In the genomic region with DNA sequence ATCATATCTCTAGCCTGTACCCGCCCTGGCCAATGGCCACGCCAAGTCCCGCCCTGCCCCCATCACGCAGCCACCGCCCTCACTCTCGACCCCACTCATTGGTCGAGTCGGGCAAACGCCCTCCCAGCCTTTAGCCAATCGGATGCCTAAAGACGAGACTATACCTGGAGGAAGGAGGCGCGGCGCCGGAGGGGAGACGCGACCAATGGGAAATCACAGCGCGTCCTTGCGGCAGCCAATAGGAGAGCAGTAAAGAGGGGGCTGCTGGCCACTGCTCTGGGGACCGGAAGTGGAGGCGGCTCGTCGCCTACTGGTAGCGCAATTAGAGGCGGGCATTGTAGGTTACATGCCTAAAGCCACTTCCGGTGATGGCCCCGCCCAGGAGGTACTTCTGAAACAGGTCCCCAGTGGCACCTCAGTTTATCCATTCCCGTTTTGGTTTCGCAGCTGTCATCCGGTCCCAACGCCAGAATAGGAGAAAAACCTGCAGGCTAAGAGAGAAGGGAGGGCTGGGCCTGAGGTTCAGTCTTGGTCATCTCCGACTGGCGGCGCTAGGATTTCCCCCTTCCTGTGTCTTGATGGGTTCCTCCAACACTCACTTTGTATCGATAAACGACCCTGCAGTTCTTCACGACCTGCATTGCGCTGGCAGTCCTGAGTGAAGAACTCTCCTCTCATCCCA, we compare ENCODE assay signal across 8 cellular contexts. TPM values are rescaled to one million over a fixed set of nuclear protein-coding genes. Genes with fewer than 3 reads are reported as not detected.
A peak's percentile ranks its signal among the peaks of the same experiment; 100 is the strongest.
DNase-seq lines count a peak whose midpoint lies in the region; ATAC-seq and TF ChIP-seq lines count a peak whose summit lies in the region.

No MANE protein-coding gene starts in this region.

- DNase-seq in NCI-H524 treated with DMSO at 0.1 percent for 48 hours (lab: John Stamatoyannopoulos, UW), result peak; percentile 100
- DNase-seq in activated CD4-positive, alpha-beta T cell treated with anti-CD3 and anti-CD28 coated beads for 48 hours, result peak; percentile 100
- peak; percentile 99 for DNase-seq in colonic mucosa
- DNase-seq in kidney tubule cell (ENCODE audit: low spot score), result peak; percentile 100
- peak; percentile 94 to 99 for DNase-seq in stimulated activated CD4-positive, alpha-beta T cell treated with anti-CD3 and anti-CD28 coated beads, Interleukin-1b, Interleukin-23, amount 100 ng/mL, for 1 hour (ENCODE audit: low read depth in 2 of 2)

- H3K9ac ChIP-seq in BLaER1 (peak overlapping the region; percentile 85), colonic mucosa (ENCODE audit: low read depth in 2 of 2, low read length in 2 of 2) (peak overlapping the region; percentile 75 to 100)

- peaks cover 7% of the 10 kb centered on the region for H4K20me1 ChIP-seq in BLaER1

- H3K36me3 ChIP-seq in BLaER1 (no peaks in the 10 kb centered on the region), colonic mucosa (no peaks in the 10 kb centered on the region)

- H3K4me3 ChIP-seq in BLaER1 (peak overlapping the region; percentile 72), colonic mucosa (peak overlapping the region; percentile 69)

- intact Hi-C loops in colonic mucosa (cut with DNase I), result no loop called here

- ATAC-seq in GM19324 (IDR thresholded peaks at IDR 0.05; ENCODE audit: low FRiP score, unreplicated experiment), result peak; percentile 89
- ATAC-seq in HG03460 (IDR thresholded peaks at IDR 0.05; ENCODE audit: unreplicated experiment), result peak; percentile 76

- H3K4me1 ChIP-seq in BLaER1 (peaks cover 53% of the 10 kb centered on the region), colonic mucosa (peaks cover 8% of the 10 kb centered on the region)

- H3K27me3 ChIP-seq in BLaER1 (no peaks in the 10 kb centered on the region), colonic mucosa (no peaks in the 10 kb centered on the region)

- peak overlapping the region; percentile 90 for H3K4me2 ChIP-seq in BLaER1

- no peak for TF ChIP-seq CTCF in colonic mucosa (IDR thresholded peaks at IDR 0.05)

- H3K9me3 ChIP-seq in BLaER1, result no peaks in the 10 kb centered on the region
- H3K9me3 ChIP-seq in colonic mucosa, result no peaks in the 10 kb centered on the region

- H3K27ac ChIP-seq in BLaER1 (peak overlapping the region; percentile 90), colonic mucosa (peak overlapping the region; percentile 98)

RNA-seq across cellular contexts. Expression of gene MTMR4, which starts 3.6 kb away (rescaled TPM):
- total RNA-seq in colonic mucosa, result 10 to 100 TPM; 43.5 to 45.3 TPM

RNA-seq across cellular contexts. Expression of gene HSF5, which starts 29.9 kb away (rescaled TPM):
- under 1 TPM in 1 of 2 donors, not detected in 1; 0.07 TPM for total RNA-seq in colonic mucosa

Comparison
In these comparisons a context has a peak if more than half of its experiments do, and no peak if none do; other contexts are left out.
1. Peak in every context shown above with its lines: DNase-seq, ATAC-seq, H3K4me3 ChIP-seq and H3K27ac ChIP-seq.